In the genomic region with DNA sequence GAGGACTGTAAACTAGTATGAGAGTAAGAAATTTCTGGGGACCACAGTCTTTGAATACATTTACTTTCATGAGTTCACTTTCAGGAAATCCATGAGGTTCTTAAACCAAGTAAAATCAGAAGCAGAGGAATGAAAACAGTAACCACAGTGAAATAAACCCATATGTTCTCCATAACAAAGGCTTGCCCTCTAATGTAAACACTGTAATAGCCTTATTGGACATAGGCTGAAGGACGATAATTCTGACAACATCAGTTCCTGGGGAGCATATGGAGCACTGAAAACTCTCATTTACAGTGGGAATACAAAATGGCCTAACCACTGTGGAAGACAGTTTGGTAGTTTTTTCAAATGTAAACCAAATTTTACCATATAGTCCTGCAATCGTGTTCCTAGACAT, we compare ENCODE assay signal across 27 cellular contexts.
"Had no signal": no experiment of that assay in that cellular context is flagged by ENCODE, and none has a peak within 500 bp of the region (broad histone marks: within the 10 kb centered on the region; RNA-seq: fewer than 3 reads in every experiment).

No MANE protein-coding gene starts in this region.

- H3K4me1 Mint-ChIP-seq: endodermal cell; naive B cell; neural crest cell; stimulated activated naive B cell treated with anti-CD40 and anti-IgM and Interleukin-4, amounts not matched to agents 10 μg/mL and 1 μg/mL and 100 μg/mL, for 72 hours had no signal

- H3K27ac ChIP-seq: colonic mucosa, epithelial cell of prostate, gastrocnemius medialis, left ventricle myocardium inferior, lower lobe of right lung, parathyroid adenoma, right lobe of liver, thoracic aorta, tibial nerve, upper lobe of left lung, uterus had no signal

- H3K27ac Mint-ChIP-seq: dendritic cell treated with granulocyte-macrophage colony-stimulating factor and Interleukin-4, amounts not matched to agents 40 ng/mL and 50 ng/mL, for 4 days; endodermal cell; naive B cell; natural killer cell treated with Interleukin-12 subunit alpha and Interleukin-12 subunit beta and Interleukin-15 and Interleukin-18, amount 100 ng/mL, for 72 hours; progenitor cell of endocrine pancreas; stimulated activated naive B cell treated with anti-CD40 and anti-IgM and Interleukin-4, amounts not matched to agents 10 μg/mL and 1 μg/mL and 100 μg/mL, for 72 hours; stimulated activated naive CD8-positive, alpha-beta T cell treated with anti-CD3 and anti-CD28 coated beads, Interleukin-15, Interleukin-2, amounts not matched to agents 100 ng/mL and 50 ng/mL, for 24 hours had no signal

- H3K9me3 Mint-ChIP-seq: endodermal cell; stimulated activated naive B cell treated with anti-CD40 and anti-IgM and Interleukin-4, amounts not matched to agents 10 μg/mL and 1 μg/mL and 100 μg/mL, for 72 hours had no signal

- H3K36me3 ChIP-seq: colonic mucosa, gastrocnemius medialis, left ventricle myocardium inferior, lower lobe of right lung, right lobe of liver, thoracic aorta, tibial nerve, upper lobe of left lung, uterus had no signal

- H3K79me2 ChIP-seq: parathyroid adenoma had no signal

- H3K4me1 ChIP-seq: colonic mucosa, gastrocnemius medialis, left ventricle myocardium inferior, lower lobe of right lung, parathyroid adenoma, right lobe of liver, tibial nerve, upper lobe of left lung, uterus had no signal

- DNase-seq: colonic mucosa; effector CD8-positive, alpha-beta T cell; endodermal cell; foreskin fibroblast; gastrocnemius medialis; head of caudate nucleus; left cardiac atrium; left ventricle myocardium inferior; lower lobe of right lung; naive B cell; right lobe of liver; small intestine; stimulated activated CD4-positive, alpha-beta T cell treated with anti-CD3 and anti-CD28 coated beads, Interleukin-15, amount 100 ng/mL, for 24 hours; stimulated activated CD4-positive, alpha-beta T cell treated with anti-CD3 and anti-CD28 coated beads, Interleukin-2, amount 100 ng/mL, for 48 hours; stimulated activated naive B cell treated with anti-CD40 and anti-IgM and Interleukin-4, amounts not matched to agents 10 μg/mL and 1 μg/mL and 100 μg/mL, for 72 hours; upper lobe of left lung; uterus had no signal

- H3K4me3 ChIP-seq: colonic mucosa, gastrocnemius medialis, left ventricle myocardium inferior, lower lobe of right lung, right lobe of liver, thoracic aorta, tibial nerve, upper lobe of left lung, uterus had no signal

- H2AFZ ChIP-seq: parathyroid adenoma had no signal

- H3K36me3 Mint-ChIP-seq: naive B cell; natural killer cell treated with Interleukin-12 subunit alpha and Interleukin-12 subunit beta and Interleukin-15 and Interleukin-18, amount 100 ng/mL, for 72 hours; stimulated activated naive B cell treated with anti-CD40 and anti-IgM and Interleukin-4, amounts not matched to agents 10 μg/mL and 1 μg/mL and 100 μg/mL, for 72 hours had no signal

- H3K9me3 ChIP-seq: colonic mucosa, gastrocnemius medialis, left ventricle myocardium inferior, lower lobe of right lung, right lobe of liver, thoracic aorta, tibial nerve, upper lobe of left lung, uterus had no signal

- H3K9ac ChIP-seq: parathyroid adenoma had no signal

- H3K27me3 ChIP-seq: colonic mucosa, gastrocnemius medialis, right lobe of liver, tibial nerve, upper lobe of left lung, uterus had no signal

- ATAC-seq: esophagus mucosa; gastrocnemius medialis; left cardiac atrium; lower lobe of right lung; natural killer cell treated with Interleukin-12 subunit alpha and Interleukin-12 subunit beta and Interleukin-15 and Interleukin-18, amount 100 ng/mL, for 72 hours; right lobe of liver; stimulated activated naive B cell treated with anti-CD40 and anti-IgM and Interleukin-4, amounts not matched to agents 10 μg/mL and 1 μg/mL and 100 μg/mL, for 72 hours had no signal

- H3K4me3 Mint-ChIP-seq: dendritic cell treated with granulocyte-macrophage colony-stimulating factor and Interleukin-4, amounts not matched to agents 40 ng/mL and 50 ng/mL, for 4 days; endodermal cell; naive B cell; natural killer cell treated with Interleukin-12 subunit alpha and Interleukin-12 subunit beta and Interleukin-15 and Interleukin-18, amount 100 ng/mL, for 72 hours; neural crest cell; stimulated activated naive B cell treated with anti-CD40 and anti-IgM and Interleukin-4, amounts not matched to agents 10 μg/mL and 1 μg/mL and 100 μg/mL, for 72 hours; stimulated activated naive CD8-positive, alpha-beta T cell treated with anti-CD3 and anti-CD28 coated beads, Interleukin-15, Interleukin-2, amounts not matched to agents 100 ng/mL and 50 ng/mL, for 24 hours had no signal

- H3K27me3 Mint-ChIP-seq: dendritic cell treated with granulocyte-macrophage colony-stimulating factor and Interleukin-4, amounts not matched to agents 40 ng/mL and 50 ng/mL, for 4 days; naive B cell; natural killer cell treated with Interleukin-12 subunit alpha and Interleukin-12 subunit beta and Interleukin-15 and Interleukin-18, amount 100 ng/mL, for 72 hours; progenitor cell of endocrine pancreas; stimulated activated naive B cell treated with anti-CD40 and anti-IgM and Interleukin-4, amounts not matched to agents 10 μg/mL and 1 μg/mL and 100 μg/mL, for 72 hours; stimulated activated naive CD8-positive, alpha-beta T cell treated with anti-CD3 and anti-CD28 coated beads, Interleukin-15, Interleukin-2, amounts not matched to agents 100 ng/mL and 50 ng/mL, for 24 hours had no signal
